ENCODE assay signal across 8 cellular contexts in the genomic region with DNA sequence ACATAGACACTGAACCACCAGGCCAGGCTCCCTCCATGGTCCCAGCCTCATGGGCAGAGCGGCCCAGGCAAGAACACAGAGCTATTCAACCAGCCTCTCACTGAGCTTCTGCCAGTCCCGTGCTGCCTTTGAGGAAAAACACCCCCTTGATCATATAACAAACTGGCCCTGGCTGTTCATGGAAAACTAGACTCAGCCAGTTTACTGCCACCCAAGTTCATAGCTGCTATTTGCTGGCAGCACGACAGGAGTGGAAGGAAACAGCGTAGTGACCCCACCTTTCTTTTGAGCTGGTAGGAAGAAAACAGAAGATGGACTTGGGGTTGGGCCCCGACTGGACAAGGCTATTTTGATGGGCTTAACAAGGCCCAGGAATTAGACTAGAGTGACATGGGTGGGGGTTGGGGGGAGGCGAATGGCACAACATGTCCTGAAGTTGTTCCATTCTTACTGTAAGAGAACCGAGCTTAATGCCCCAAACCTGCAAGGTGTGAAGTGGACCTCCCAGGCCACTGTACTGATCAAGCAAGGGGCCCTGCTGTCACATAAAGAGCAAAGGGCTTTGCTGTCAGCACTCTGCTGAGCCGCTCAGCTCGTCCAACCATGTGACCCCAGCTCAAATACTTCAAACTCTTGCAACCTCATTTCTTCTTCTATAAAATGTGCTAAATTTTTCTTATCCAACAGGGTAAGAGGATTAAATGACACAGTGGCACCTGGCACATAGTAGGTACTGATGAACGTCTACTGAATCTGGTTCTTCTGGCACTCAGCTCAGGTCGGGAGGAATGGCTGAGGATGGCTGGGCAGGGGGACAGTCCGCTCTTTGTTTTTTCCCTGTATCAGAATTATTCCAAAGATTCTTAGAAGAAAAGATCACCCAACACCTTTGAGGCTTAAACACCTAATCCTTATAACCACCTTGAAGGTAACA. TPM values are rescaled to one million over a fixed set of nuclear protein-coding genes. Genes with fewer than 3 reads are reported as not detected.
DNase-seq lines count a peak whose midpoint lies in the region; ATAC-seq and TF ChIP-seq lines count a peak whose summit lies in the region.

No MANE protein-coding gene starts in this region.

- peak overlapping the region; percentile 82 to 94 for H3K27ac ChIP-seq in coronary artery
- H3K27ac ChIP-seq in left lung, result peak overlapping the region in 1 of 2 donors; percentile 67

- H3K9me3 Mint-ChIP-seq in stimulated activated naive CD8-positive, alpha-beta T cell treated with anti-CD3 and anti-CD28 coated beads, Interleukin-15, Interleukin-2, amounts not matched to agents 100 ng/mL and 50 ng/mL, for 24 hours, result no peaks in the 10 kb centered on the region
- H3K9me3 Mint-ChIP-seq in natural killer cell treated with Interleukin-12 subunit alpha and Interleukin-12 subunit beta and Interleukin-15 and Interleukin-18, amount 100 ng/mL, for 72 hours, result no peaks in the 10 kb centered on the region

- H3K27me3 Mint-ChIP-seq in stimulated activated naive CD8-positive, alpha-beta T cell treated with anti-CD3 and anti-CD28 coated beads, Interleukin-15, Interleukin-2, amounts not matched to agents 100 ng/mL and 50 ng/mL, for 24 hours, result no peaks in the 10 kb centered on the region
- H3K27me3 Mint-ChIP-seq in natural killer cell treated with Interleukin-12 subunit alpha and Interleukin-12 subunit beta and Interleukin-15 and Interleukin-18, amount 100 ng/mL, for 72 hours, result no peaks in the 10 kb centered on the region

- no peak for DNase-seq in stimulated activated naive CD8-positive, alpha-beta T cell treated with anti-CD3 and anti-CD28 coated beads, Interleukin-15, Interleukin-2, amounts not matched to agents 100 U/mL and 50 U/mL, for 24 hours
- DNase-seq in coronary artery (ENCODE audit: low spot score), result no peak
- DNase-seq in natural killer cell treated with Interleukin-12 subunit alpha and Interleukin-12 subunit beta and Interleukin-15 and Interleukin-18, amount 100 ng/mL, for 72 hours (ENCODE audit: low spot score), result no peak
- no peak for DNase-seq in HuH-7 (ENCODE audit: low spot score)
- no peak for DNase-seq in NOMO-1 treated with dmso at 0.1 percent for 144 hours (lab: John Stamatoyannopoulos, UW; ENCODE audit: unreplicated experiment)
- no peak for DNase-seq in left lung

- no peaks in the 10 kb centered on the region for H3K9me3 ChIP-seq in left lung

- peaks cover 21 to 45% of the 10 kb centered on the region in 2 donors for H3K4me1 ChIP-seq in left lung

- H3K27me3 ChIP-seq in left lung, result no peaks in the 10 kb centered on the region

- peaks cover 69% of the 10 kb centered on the region for H3K4me1 Mint-ChIP-seq in stimulated activated naive CD8-positive, alpha-beta T cell treated with anti-CD3 and anti-CD28 coated beads, Interleukin-15, Interleukin-2, amounts not matched to agents 100 ng/mL and 50 ng/mL, for 24 hours (ENCODE audit: low read depth)
- peaks cover 35 to 38% of the 10 kb centered on the region in 2 donors for H3K4me1 Mint-ChIP-seq in natural killer cell treated with Interleukin-12 subunit alpha and Interleukin-12 subunit beta and Interleukin-15 and Interleukin-18, amount 100 ng/mL, for 72 hours (ENCODE audit: low read depth in 2 of 2)

- ATAC-seq in stimulated activated naive CD8-positive, alpha-beta T cell treated with anti-CD3 and anti-CD28 coated beads, Interleukin-15, Interleukin-2, amounts not matched to agents 100 U/mL and 50 U/mL, for 24 hours, result no peak
- no peak for ATAC-seq in natural killer cell treated with Interleukin-12 subunit alpha and Interleukin-12 subunit beta and Interleukin-15 and Interleukin-18, amount 100 ng/mL, for 72 hours
- ATAC-seq in GM21529 (IDR thresholded peaks at IDR 0.05; ENCODE audit: unreplicated experiment) (no peak), left lung (no peak)

- peaks cover 17% of the 10 kb centered on the region for H3K36me3 Mint-ChIP-seq in stimulated activated naive CD8-positive, alpha-beta T cell treated with anti-CD3 and anti-CD28 coated beads, Interleukin-15, Interleukin-2, amounts not matched to agents 100 ng/mL and 50 ng/mL, for 24 hours (ENCODE audit: low read depth)
- no peaks in the 10 kb centered on the region for H3K36me3 Mint-ChIP-seq in natural killer cell treated with Interleukin-12 subunit alpha and Interleukin-12 subunit beta and Interleukin-15 and Interleukin-18, amount 100 ng/mL, for 72 hours

- H3K4me3 ChIP-seq in coronary artery, result peak overlapping the region; percentile 85
- H3K4me3 ChIP-seq in left lung, result no peak overlapping the region

- peaks cover 0 to 12% of the 10 kb centered on the region in 2 donors for H3K36me3 ChIP-seq in left lung

- peak overlapping the region; percentile 87 for H3K4me3 Mint-ChIP-seq in stimulated activated naive CD8-positive, alpha-beta T cell treated with anti-CD3 and anti-CD28 coated beads, Interleukin-15, Interleukin-2, amounts not matched to agents 100 ng/mL and 50 ng/mL, for 24 hours
- H3K4me3 Mint-ChIP-seq in natural killer cell treated with Interleukin-12 subunit alpha and Interleukin-12 subunit beta and Interleukin-15 and Interleukin-18, amount 100 ng/mL, for 72 hours, result peak overlapping the region; percentile 96

- TF ChIP-seq CTCF in coronary artery (IDR thresholded peaks at IDR 0.05) (no peak), left lung (IDR thresholded peaks at IDR 0.05) (no peak)

- intact Hi-C loops in left lung (cut with DNase I), result loop anchor here in 1 of 2 donors (10.0 kb wide), 1 partner anchor 94 kb away; the partner anchor contains the start of gene USP3

- peak overlapping the region; percentile 87 for H3K27ac Mint-ChIP-seq in stimulated activated naive CD8-positive, alpha-beta T cell treated with anti-CD3 and anti-CD28 coated beads, Interleukin-15, Interleukin-2, amounts not matched to agents 100 ng/mL and 50 ng/mL, for 24 hours
- H3K27ac Mint-ChIP-seq in natural killer cell treated with Interleukin-12 subunit alpha and Interleukin-12 subunit beta and Interleukin-15 and Interleukin-18, amount 100 ng/mL, for 72 hours, result no peak overlapping the region

RNA-seq across cellular contexts. Expression of gene FBXL22, which starts 1.5 kb away (rescaled TPM):
- 1 to 10 TPM in 1 of 2 donors, under 1 TPM in 1; 0.45 to 1.5 TPM for total RNA-seq in natural killer cell treated with Interleukin-12 subunit alpha and Interleukin-12 subunit beta and Interleukin-15 and Interleukin-18, amount 100 ng/mL, for 72 hours
- total RNA-seq in left lung, result 1 to 10 TPM; 2.3 to 4.4 TPM
